ENCODE assay signal across 24 cellular contexts in the genomic region with DNA sequence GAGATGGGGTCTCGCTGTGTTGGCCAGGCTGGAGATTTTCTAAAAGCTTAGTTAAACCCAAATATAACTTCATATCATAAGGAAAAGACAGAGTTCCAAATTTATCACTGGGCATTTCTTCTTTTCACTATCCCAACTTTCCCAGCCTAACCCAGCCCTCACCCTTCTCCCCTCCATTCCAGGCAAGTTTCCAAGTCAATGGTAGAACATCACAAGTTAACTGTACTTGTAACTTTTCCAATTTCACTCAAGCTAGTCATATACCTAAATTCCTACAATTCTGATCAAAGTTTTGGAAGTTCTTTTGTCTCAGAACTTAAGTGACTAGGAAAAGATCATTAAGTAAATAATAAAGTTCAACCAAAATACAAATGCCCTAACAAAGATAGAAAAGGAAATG.
"Had no signal": no experiment of that assay in that cellular context is flagged by ENCODE, and none has a peak within 500 bp of the region (broad histone marks: within the 10 kb centered on the region; RNA-seq: fewer than 3 reads in every experiment).

No MANE protein-coding gene starts in this region.

- H3K4me3 Mint-ChIP-seq: activated B cell treated with CpG ODN at 0.5 μM for 24 hours; activated CD4-positive, alpha-beta memory T cell treated with anti-CD3 and anti-CD28 coated beads for 36 hours; activated naive CD8-positive, alpha-beta T cell; activated T-helper 1 cell treated with anti-CD3 and anti-CD28 coated beads, Interleukin-12 subunit alpha, Interleukin-12 subunit beta, Interleukin-2, Interleukin-4 antibody, amounts not matched to agents 30 ng/mL and 10 ng/mL and 1 ng/mL, durations not matched to agents 14 hours and 24 hours and 36 hours; dendritic cell treated with granulocyte-macrophage colony-stimulating factor and Interleukin-4, amounts not matched to agents 40 ng/mL and 50 ng/mL, for 4 days; naive B cell; neural progenitor cell; stimulated activated naive CD8-positive, alpha-beta T cell treated with anti-CD3 and anti-CD28 coated beads, Interleukin-15, Interleukin-2, amounts not matched to agents 100 ng/mL and 50 ng/mL, for 24 hours; T-helper 2 cell treated with Interferon-gamma antibody and Interleukin-4, amounts not matched to agents 5 μg/mL and 100 μg/mL, for 36 hours had no signal

- H3K27me3 Mint-ChIP-seq: activated B cell treated with CpG ODN at 0.5 μM for 24 hours; activated CD4-positive, alpha-beta memory T cell treated with anti-CD3 and anti-CD28 coated beads for 36 hours; activated naive CD8-positive, alpha-beta T cell; dendritic cell treated with granulocyte-macrophage colony-stimulating factor and Interleukin-4, amounts not matched to agents 40 ng/mL and 50 ng/mL, for 4 days; naive B cell; progenitor cell of endocrine pancreas; stimulated activated naive CD8-positive, alpha-beta T cell treated with anti-CD3 and anti-CD28 coated beads, Interleukin-15, Interleukin-2, amounts not matched to agents 100 ng/mL and 50 ng/mL, for 24 hours had no signal

- ATAC-seq: gastroesophageal sphincter, heart left ventricle had no signal

- H3K4me1 Mint-ChIP-seq: activated B cell treated with CpG ODN at 0.5 μM for 24 hours had no signal

- DNase-seq: activated B cell treated with CpG ODN at 0.5 μM for 24 hours; activated CD4-positive, alpha-beta memory T cell treated with anti-CD3 and anti-CD28 coated beads for 36 hours; activated CD4-positive, alpha-beta T cell treated with anti-CD3 and anti-CD28 coated beads for 4 hours; activated T-cell treated with anti-CD3 and anti-CD28 coated beads for 4 hours; amygdala; cerebellar nuclear complex; effector CD8-positive, alpha-beta T cell; esophagus squamous epithelium; heart left ventricle; left ventricle myocardium inferior; naive B cell; stimulated activated CD4-positive, alpha-beta T cell treated with anti-CD3 and anti-CD28 coated beads, Interleukin-2, amount 100 ng/mL, for 24 hours; transverse colon; uterus had no signal

- H3K27ac Mint-ChIP-seq: activated B cell treated with CpG ODN at 0.5 μM for 24 hours; activated CD4-positive, alpha-beta memory T cell treated with anti-CD3 and anti-CD28 coated beads for 36 hours; activated naive CD8-positive, alpha-beta T cell; activated T-helper 1 cell treated with anti-CD3 and anti-CD28 coated beads, Interleukin-12 subunit alpha, Interleukin-12 subunit beta, Interleukin-2, Interleukin-4 antibody, amounts not matched to agents 30 ng/mL and 10 ng/mL and 1 ng/mL, durations not matched to agents 14 hours and 24 hours and 36 hours; dendritic cell treated with granulocyte-macrophage colony-stimulating factor and Interleukin-4, amounts not matched to agents 40 ng/mL and 50 ng/mL, for 4 days; neural progenitor cell; progenitor cell of endocrine pancreas; stimulated activated naive CD8-positive, alpha-beta T cell treated with anti-CD3 and anti-CD28 coated beads, Interleukin-15, Interleukin-2, amounts not matched to agents 100 ng/mL and 50 ng/mL, for 24 hours; T-helper 2 cell treated with Interferon-gamma antibody and Interleukin-4, amounts not matched to agents 5 μg/mL and 100 μg/mL, for 36 hours had no signal

- H3K9me3 Mint-ChIP-seq: activated B cell treated with CpG ODN at 0.5 μM for 24 hours; activated CD4-positive, alpha-beta memory T cell treated with anti-CD3 and anti-CD28 coated beads for 36 hours; activated T-helper 1 cell treated with anti-CD3 and anti-CD28 coated beads, Interleukin-12 subunit alpha, Interleukin-12 subunit beta, Interleukin-2, Interleukin-4 antibody, amounts not matched to agents 30 ng/mL and 10 ng/mL and 1 ng/mL, durations not matched to agents 14 hours and 24 hours and 36 hours; dendritic cell treated with granulocyte-macrophage colony-stimulating factor and Interleukin-4, amounts not matched to agents 40 ng/mL and 50 ng/mL, for 4 days; naive B cell; neural progenitor cell; stimulated activated naive CD8-positive, alpha-beta T cell treated with anti-CD3 and anti-CD28 coated beads, Interleukin-15, Interleukin-2, amounts not matched to agents 100 ng/mL and 50 ng/mL, for 24 hours; T-helper 2 cell treated with Interferon-gamma antibody and Interleukin-4, amounts not matched to agents 5 μg/mL and 100 μg/mL, for 36 hours had no signal

- H3K4me3 ChIP-seq: esophagus squamous epithelium, gastroesophageal sphincter, heart left ventricle, left ventricle myocardium inferior, neural progenitor cell, right atrium auricular region, suprapubic skin, transverse colon, uterus had no signal
